ENCODE assay signal across 1 cellular context in genomic region chr10:26911811-26912461, GRCh38.
TF ChIP-seq lines count a peak whose summit lies in the region.

No MANE protein-coding gene starts in this region.

TF ChIP-seq in GM23338, 12 proteins besides CTCF, POLR2A, EP300 and RAD21 (continued from another document):
- TF ChIP-seq, protein P1, sequence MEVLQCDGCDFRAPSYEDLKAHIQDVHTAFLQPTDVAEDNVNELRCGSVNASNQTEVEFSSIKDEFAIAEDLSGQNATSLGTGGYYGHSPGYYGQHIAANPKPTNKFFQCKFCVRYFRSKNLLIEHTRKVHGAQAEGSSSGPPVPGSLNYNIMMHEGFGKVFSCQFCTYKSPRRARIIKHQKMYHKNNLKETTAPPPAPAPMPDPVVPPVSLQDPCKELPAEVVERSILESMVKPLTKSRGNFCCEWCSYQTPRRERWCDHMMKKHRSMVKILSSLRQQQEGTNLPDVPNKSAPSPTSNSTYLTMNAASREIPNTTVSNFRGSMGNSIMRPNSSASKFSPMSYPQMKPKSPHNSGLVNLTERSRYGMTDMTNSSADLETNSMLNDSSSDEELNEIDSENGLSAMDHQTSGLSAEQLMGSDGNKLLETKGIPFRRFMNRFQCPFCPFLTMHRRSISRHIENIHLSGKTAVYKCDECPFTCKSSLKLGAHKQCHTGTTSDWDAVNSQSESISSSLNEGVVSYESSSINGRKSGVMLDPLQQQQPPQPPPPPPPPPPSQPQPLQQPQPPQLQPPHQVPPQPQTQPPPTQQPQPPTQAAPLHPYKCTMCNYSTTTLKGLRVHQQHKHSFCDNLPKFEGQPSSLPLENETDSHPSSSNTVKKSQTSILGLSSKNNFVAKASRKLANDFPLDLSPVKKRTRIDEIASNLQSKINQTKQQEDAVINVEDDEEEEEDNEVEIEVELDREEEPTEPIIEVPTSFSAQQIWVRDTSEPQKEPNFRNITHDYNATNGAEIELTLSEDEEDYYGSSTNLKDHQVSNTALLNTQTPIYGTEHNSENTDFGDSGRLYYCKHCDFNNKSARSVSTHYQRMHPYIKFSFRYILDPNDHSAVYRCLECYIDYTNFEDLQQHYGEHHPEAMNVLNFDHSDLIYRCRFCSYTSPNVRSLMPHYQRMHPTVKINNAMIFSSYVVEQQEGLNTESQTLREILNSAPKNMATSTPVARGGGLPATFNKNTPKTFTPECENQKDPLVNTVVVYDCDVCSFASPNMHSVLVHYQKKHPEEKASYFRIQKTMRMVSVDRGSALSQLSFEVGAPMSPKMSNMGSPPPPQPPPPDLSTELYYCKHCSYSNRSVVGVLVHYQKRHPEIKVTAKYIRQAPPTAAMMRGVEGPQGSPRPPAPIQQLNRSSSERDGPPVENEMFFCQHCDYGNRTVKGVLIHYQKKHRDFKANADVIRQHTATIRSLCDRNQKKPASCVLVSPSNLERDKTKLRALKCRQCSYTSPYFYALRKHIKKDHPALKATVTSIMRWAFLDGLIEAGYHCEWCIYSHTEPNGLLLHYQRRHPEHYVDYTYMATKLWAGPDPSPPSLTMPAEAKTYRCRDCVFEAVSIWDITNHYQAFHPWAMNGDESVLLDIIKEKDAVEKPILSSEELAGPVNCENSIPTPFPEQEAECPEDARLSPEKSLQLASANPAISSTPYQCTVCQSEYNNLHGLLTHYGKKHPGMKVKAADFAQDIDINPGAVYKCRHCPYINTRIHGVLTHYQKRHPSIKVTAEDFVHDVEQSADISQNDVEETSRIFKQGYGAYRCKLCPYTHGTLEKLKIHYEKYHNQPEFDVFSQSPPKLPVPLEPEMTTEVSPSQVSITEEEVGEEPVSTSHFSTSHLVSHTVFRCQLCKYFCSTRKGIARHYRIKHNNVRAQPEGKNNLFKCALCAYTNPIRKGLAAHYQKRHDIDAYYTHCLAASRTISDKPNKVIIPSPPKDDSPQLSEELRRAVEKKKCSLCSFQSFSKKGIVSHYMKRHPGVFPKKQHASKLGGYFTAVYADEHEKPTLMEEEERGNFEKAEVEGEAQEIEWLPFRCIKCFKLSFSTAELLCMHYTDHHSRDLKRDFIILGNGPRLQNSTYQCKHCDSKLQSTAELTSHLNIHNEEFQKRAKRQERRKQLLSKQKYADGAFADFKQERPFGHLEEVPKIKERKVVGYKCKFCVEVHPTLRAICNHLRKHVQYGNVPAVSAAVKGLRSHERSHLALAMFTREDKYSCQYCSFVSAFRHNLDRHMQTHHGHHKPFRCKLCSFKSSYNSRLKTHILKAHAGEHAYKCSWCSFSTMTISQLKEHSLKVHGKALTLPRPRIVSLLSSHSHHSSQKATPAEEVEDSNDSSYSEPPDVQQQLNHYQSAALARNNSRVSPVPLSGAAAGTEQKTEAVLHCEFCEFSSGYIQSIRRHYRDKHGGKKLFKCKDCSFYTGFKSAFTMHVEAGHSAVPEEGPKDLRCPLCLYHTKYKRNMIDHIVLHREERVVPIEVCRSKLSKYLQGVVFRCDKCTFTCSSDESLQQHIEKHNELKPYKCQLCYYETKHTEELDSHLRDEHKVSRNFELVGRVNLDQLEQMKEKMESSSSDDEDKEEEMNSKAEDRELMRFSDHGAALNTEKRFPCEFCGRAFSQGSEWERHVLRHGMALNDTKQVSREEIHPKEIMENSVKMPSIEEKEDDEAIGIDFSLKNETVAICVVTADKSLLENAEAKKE (CRISPR knock-in tag; IDR thresholded peaks at IDR 0.05), result no peak
- TF ChIP-seq JUNB (IDR thresholded peaks at IDR 0.05; ENCODE audit: unreplicated experiment) (no peak), POLR2AphosphoS5 (IDR thresholded peaks at IDR 0.05; ENCODE audit: low read depth) (no peak), ZNF331 (CRISPR knock-in tag; IDR thresholded peaks at IDR 0.05; ENCODE audit: low read depth) (no peak), ZNF114 (CRISPR knock-in tag; IDR thresholded peaks at IDR 0.05) (no peak), EZH2 (IDR thresholded peaks at IDR 0.05; ENCODE audit: low read depth, unreplicated experiment) (no peak), CREB1 (CRISPR knock-in tag; IDR thresholded peaks at IDR 0.05; ENCODE audit: low read depth) (no peak), STAT1 (IDR thresholded peaks at IDR 0.05; ENCODE audit: unreplicated experiment) (no peak)
- TF ChIP-seq, protein P2, sequence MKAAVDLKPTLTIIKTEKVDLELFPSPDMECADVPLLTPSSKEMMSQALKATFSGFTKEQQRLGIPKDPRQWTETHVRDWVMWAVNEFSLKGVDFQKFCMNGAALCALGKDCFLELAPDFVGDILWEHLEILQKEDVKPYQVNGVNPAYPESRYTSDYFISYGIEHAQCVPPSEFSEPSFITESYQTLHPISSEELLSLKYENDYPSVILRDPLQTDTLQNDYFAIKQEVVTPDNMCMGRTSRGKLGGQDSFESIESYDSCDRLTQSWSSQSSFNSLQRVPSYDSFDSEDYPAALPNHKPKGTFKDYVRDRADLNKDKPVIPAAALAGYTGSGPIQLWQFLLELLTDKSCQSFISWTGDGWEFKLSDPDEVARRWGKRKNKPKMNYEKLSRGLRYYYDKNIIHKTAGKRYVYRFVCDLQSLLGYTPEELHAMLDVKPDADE (IDR thresholded peaks at IDR 0.05), result no peak
- TF ChIP-seq, protein P3, sequence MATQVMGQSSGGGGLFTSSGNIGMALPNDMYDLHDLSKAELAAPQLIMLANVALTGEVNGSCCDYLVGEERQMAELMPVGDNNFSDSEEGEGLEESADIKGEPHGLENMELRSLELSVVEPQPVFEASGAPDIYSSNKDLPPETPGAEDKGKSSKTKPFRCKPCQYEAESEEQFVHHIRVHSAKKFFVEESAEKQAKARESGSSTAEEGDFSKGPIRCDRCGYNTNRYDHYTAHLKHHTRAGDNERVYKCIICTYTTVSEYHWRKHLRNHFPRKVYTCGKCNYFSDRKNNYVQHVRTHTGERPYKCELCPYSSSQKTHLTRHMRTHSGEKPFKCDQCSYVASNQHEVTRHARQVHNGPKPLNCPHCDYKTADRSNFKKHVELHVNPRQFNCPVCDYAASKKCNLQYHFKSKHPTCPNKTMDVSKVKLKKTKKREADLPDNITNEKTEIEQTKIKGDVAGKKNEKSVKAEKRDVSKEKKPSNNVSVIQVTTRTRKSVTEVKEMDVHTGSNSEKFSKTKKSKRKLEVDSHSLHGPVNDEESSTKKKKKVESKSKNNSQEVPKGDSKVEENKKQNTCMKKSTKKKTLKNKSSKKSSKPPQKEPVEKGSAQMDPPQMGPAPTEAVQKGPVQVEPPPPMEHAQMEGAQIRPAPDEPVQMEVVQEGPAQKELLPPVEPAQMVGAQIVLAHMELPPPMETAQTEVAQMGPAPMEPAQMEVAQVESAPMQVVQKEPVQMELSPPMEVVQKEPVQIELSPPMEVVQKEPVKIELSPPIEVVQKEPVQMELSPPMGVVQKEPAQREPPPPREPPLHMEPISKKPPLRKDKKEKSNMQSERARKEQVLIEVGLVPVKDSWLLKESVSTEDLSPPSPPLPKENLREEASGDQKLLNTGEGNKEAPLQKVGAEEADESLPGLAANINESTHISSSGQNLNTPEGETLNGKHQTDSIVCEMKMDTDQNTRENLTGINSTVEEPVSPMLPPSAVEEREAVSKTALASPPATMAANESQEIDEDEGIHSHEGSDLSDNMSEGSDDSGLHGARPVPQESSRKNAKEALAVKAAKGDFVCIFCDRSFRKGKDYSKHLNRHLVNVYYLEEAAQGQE (IDR thresholded peaks at IDR 0.05; ENCODE audit: unreplicated experiment), result no peak
